ENCODE assay signal across 9 cellular contexts in the genomic region with DNA sequence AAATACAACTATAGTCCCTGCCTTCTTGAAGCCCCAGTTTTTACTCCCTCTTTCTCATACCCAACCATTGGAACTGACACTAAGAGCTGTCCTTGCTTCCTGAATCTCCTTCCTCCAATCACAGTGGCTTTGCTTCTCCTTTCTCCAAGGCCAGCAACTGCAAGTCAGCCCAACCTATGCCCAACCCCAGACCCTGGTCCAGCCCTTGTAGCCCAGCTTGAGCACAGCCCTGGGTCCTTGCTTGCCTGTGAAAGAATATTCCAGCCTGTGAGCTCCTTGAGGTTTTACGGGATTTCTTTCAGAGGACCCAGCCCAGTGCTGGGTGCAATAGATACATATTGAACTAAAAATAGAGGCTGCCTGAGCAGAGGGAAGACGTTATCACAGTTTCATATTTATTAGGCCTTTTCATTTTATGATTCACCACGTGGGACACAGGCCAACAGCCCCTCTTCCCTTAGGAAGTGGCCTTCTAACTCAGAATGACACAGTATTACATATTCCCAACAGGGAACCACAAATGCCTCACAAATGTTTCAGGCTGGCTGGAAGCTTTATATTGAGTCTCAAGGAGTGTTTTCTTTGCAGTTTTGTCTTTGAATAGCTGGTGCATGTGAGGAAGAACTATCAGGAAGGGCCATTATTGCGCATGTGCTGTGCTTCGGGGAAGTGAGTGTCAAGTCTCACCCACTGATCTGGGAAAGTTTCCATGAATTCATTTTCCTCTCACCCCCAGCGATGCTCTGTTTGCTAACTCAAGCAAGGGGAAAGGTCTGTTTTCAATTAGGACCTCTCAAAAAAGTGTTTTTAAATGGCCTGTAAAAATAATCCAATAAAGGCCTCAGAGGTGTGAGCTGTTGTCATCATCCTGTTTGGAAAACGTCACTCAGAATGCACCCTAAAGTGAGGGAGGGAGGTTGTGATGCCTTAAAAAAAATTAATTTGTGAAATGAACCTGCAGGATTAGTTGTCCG.
DNase-seq lines count a peak whose midpoint lies in the region; ATAC-seq and TF ChIP-seq lines count a peak whose summit lies in the region.
"Had no signal": no experiment of that assay in that cellular context is flagged by ENCODE, and none has a peak within 500 bp of the region (broad histone marks: within the 10 kb centered on the region; RNA-seq: fewer than 3 reads in every experiment).

No MANE protein-coding gene starts in this region.

- 18 to 19% methylated on average over 8 of the region's 8 CpGs for WGBS in tibial nerve, 2 donors

- H3K4me3 Mint-ChIP-seq in chondrocyte (ENCODE audit: unreplicated experiment) = peak overlapping the region; percentile 42

- H3K27ac Mint-ChIP-seq in chondrocyte (ENCODE audit: unreplicated experiment) = peak overlapping the region; percentile 96

- H3K4me3 ChIP-seq in left lung (no peak overlapping the region), tibial nerve (no peak overlapping the region)

- H3K4me1 ChIP-seq in left lung (peaks cover 0 to 5% of the 10 kb centered on the region in 2 donors), tibial nerve (peaks cover 0 to 65% (median 13%) of the 10 kb centered on the region in 4 donors)

- TF ChIP-seq EP300 in tibial nerve (IDR thresholded peaks at IDR 0.05) = no peak

- no peaks in the 10 kb centered on the region for H3K27me3 Mint-ChIP-seq in chondrocyte (ENCODE audit: low read depth)

- H3K9me3 ChIP-seq in left lung = no peaks in the 10 kb centered on the region
- H3K9me3 ChIP-seq in tibial nerve = no peaks in the 10 kb centered on the region

- TF ChIP-seq POLR2A in tibial nerve (IDR thresholded peaks at IDR 0.05) = no peak

- H3K36me3 Mint-ChIP-seq in chondrocyte (ENCODE audit: low read depth) = no peaks in the 10 kb centered on the region

- TF ChIP-seq CTCF in chondrocyte (IDR thresholded peaks at IDR 0.05) (no peak), left lung (IDR thresholded peaks at IDR 0.05) (no peak), tibial nerve (IDR thresholded peaks at IDR 0.05) (no peak)

- H3K36me3 ChIP-seq in left lung (no peaks in the 10 kb centered on the region), tibial nerve (no peaks in the 10 kb centered on the region)

- ATAC-seq in left lung (peak; percentile 53), GM18498 (IDR thresholded peaks at IDR 0.05; ENCODE audit: unreplicated experiment) (no peak), GM18520 (IDR thresholded peaks at IDR 0.05; ENCODE audit: unreplicated experiment) (no peak)

- peak overlapping the region; percentile 3 to 50 for H3K27ac ChIP-seq in left lung
- H3K27ac ChIP-seq in tibial nerve = peak overlapping the region; percentile 10 to 85 (median 54)

- no peaks in the 10 kb centered on the region for H3K9me3 Mint-ChIP-seq in chondrocyte (ENCODE audit: low read depth)

- H3K27me3 ChIP-seq in left lung (no peaks in the 10 kb centered on the region), tibial nerve (no peaks in the 10 kb centered on the region)

- H3K4me1 Mint-ChIP-seq in chondrocyte (ENCODE audit: low read depth) = peaks cover 51% of the 10 kb centered on the region

- intact Hi-C loops in left lung (cut with DNase I) = no loop called here

- DNase-seq in M059J (ENCODE audit: low read depth) = peak; percentile 67
- no peak for DNase-seq in chondrocyte (ENCODE audit: low spot score)
- DNase-seq in left lung = no peak
- peak in 1 of 2 donors; percentile 46 for DNase-seq in tibial nerve (ENCODE audit: low spot score in 2 of 2)
- DNase-seq in stimulated activated CD8-positive, alpha-beta memory T cell treated with anti-CD3 and anti-CD28 coated beads, Interleukin-4, amount 100 ng/mL, for 48 hours = no peak
- no peak for DNase-seq in nucleus accumbens (lab: John Stamatoyannopoulos, UW)
- DNase-seq: activated gamma-delta T cell treated with Interleukin-2 at 50 U/mL for 16 hours had no signal
